Comparison of ENCODE assay signal across 8 cellular contexts in genomic region chr17:81711814-81712467, GRCh38. TPM values are rescaled to one million over a fixed set of nuclear protein-coding genes. Genes with fewer than 3 reads are reported as not detected.
DNase-seq lines count a peak whose midpoint lies in the region; ATAC-seq, FAIRE-seq and TF ChIP-seq lines count a peak whose summit lies in the region.

TSS of gene SLC25A10 (plus strand) at chr17:81712284. CDS start at chr17:81712427, 143 bp downstream.

- no peak for TF ChIP-seq CTCF in A673 (conservative IDR thresholded peaks at IDR 0.05; ENCODE audit: low read depth, low read length)
- no peak; the same call in 1 of the 2 replicates for TF ChIP-seq CTCF in HepG2 (CRISPR knock-in tag; IDR thresholded peaks at IDR 0.05)

- H3K9ac ChIP-seq in HepG2 (ENCODE audit: insufficient read depth, low read depth, low read length) = peak within 1 kb of the TSS; percentile 93

- H3K27ac Mint-ChIP-seq in activated CD4-positive, alpha-beta T cell treated with anti-CD3 and anti-CD28 coated beads, Interleukin-2, amount 10 ng/mL, durations not matched to agents 24 days and 14 days = peak within 1 kb of the TSS; percentile 89

- H3K4me3 ChIP-seq in A673 (ENCODE audit: low read depth, low read length, poor library complexity, severe bottlenecking) = peak within 1 kb of the TSS; percentile 85
- H3K4me3 ChIP-seq in HepG2 (replicated peaks in 1 of 3; ENCODE audit: insufficient read depth in 1 of 3, low read depth in 2 of 3, low read length in 3 of 3) = peak within 1 kb of the TSS; percentile 87 to 95 (median 92)

- H3K27me3 ChIP-seq in A673 (replicated peaks; ENCODE audit: insufficient read depth, low read depth, low read length, poor library complexity) (no peaks in the 10 kb centered on the region), HepG2 (ENCODE audit: control insufficient read depth in 1 of 2, insufficient read depth in 2 of 2, low read length in 2 of 2) (no peaks in the 10 kb centered on the region; a peak in 1 of 5 replicates)

- no peaks in the 10 kb centered on the region for H3K9me3 Mint-ChIP-seq in activated CD4-positive, alpha-beta T cell treated with anti-CD3 and anti-CD28 coated beads, Interleukin-2, amount 10 ng/mL, durations not matched to agents 24 days and 14 days

- DNase-seq in A673 (ENCODE audit: low spot score) (peak; percentile 90), NCI-H524 treated with DMSO at 0.1 percent for 48 hours (lab: John Stamatoyannopoulos, UW) (peak; percentile 27), dedifferentiated amniotic fluid mesenchymal stem cell (ENCODE audit: extremely low spot score) (peak; percentile 22), HepG2 (ENCODE audit: low spot score) (peak; percentile 89)
- peak; percentile 95 for DNase-seq in activated CD4-positive, alpha-beta T cell treated with anti-CD3 and anti-CD28 coated beads, Interleukin-2, amount 10 ng/mL, durations not matched to agents 24 days and 14 days
- peak; percentile 84 to 88 for DNase-seq in stimulated activated CD4-positive, alpha-beta T cell treated with anti-CD3 and anti-CD28 coated beads, Interleukin-2, amount 100 ng/mL, for 24 hours

- under 1% methylated on average over 18 of the region's 89 CpGs for WGBS in HepG2 (ENCODE audit: low lambda C conversion rate)

- peak in 1 of 2 experiments; percentile 45; a peak in 1 of 4 replicates for TF ChIP-seq POLR2A in HepG2 (IDR thresholded peaks at IDR 0.05; ENCODE audit: insufficient read depth in 1 of 2, low read depth in 2 of 2, low read length in 2 of 2)

- no peak within 1 kb of the TSS for H2AFZ ChIP-seq in HepG2 (ENCODE audit: low read length)

- intact Hi-C loops in A673 (cut with micrococcal nuclease; ENCODE audit: unreplicated experiment) (no loop called here), HepG2 (cut with micrococcal nuclease; ENCODE audit: unreplicated experiment) (loop anchor here (1.0 kb wide), 1 partner anchor 9 kb away; the partner anchor contains the start of gene MRPL12)
- intact Hi-C loops in activated CD4-positive, alpha-beta T cell treated with anti-CD3 and anti-CD28 coated beads, Interleukin-2, amount 10 ng/mL, durations not matched to agents 24 days and 14 days (cut with micrococcal nuclease) = loop anchor here (1.0 to 2.0 kb wide), 2 partner anchors 9 to 29 kb away; partner anchors contain the start of genes ARL16 and MRPL12

- H3K79me2 ChIP-seq in HepG2 (ENCODE audit: insufficient read depth, low read length) = peaks cover 31% of the 10 kb centered on the region

- TF ChIP-seq RAD21 in HepG2 (CRISPR knock-in tag; IDR thresholded peaks at IDR 0.05) = peak; percentile 79

- TF ChIP-seq EP300 in HepG2 (IDR thresholded peaks at IDR 0.05; ENCODE audit: low read depth in 2 of 2, low read length in 2 of 2) = peak; percentile 41 to 88; a peak in 2 of 4 replicates
- peak; percentile 97 for TF ChIP-seq EP300 in HepG2 (CRISPR knock-in tag; IDR thresholded peaks at IDR 0.05; ENCODE audit: borderline replicate concordance)

- no peak for FAIRE-seq in HepG2 (lab: Jason Lieb, UNC)

- no peaks in the 10 kb centered on the region for H3K9me3 ChIP-seq in A673 (ENCODE audit: low read depth, low read length, poor library complexity, severe bottlenecking)
- H3K9me3 ChIP-seq in HepG2 (ENCODE audit: low read length) = no peaks in the 10 kb centered on the region

- peaks cover 33% of the 10 kb centered on the region for H3K36me3 ChIP-seq in A673 (ENCODE audit: insufficient read depth, low read length, poor library complexity, severe bottlenecking)
- peaks cover 14 to 36% of the 10 kb centered on the region in 2 experiments for H3K36me3 ChIP-seq in HepG2 (replicated peaks in 1 of 2; ENCODE audit: control insufficient read depth in 1 of 2, insufficient read depth in 2 of 2, low read length in 2 of 2)

- H3K4me1 ChIP-seq in A673 (ENCODE audit: insufficient read depth, low read length, poor library complexity, severe bottlenecking) (peaks cover 19% of the 10 kb centered on the region), HepG2 (ENCODE audit: insufficient read depth, low read length) (peaks cover 32% of the 10 kb centered on the region)

- POLR2A ChIA-PET in A673 (lab: Charles Lee; ENCODE audit: low non-redundant PET) = interaction anchor here (0.6 kb wide), 2 partner anchors 16 to 32 kb away, joined by 5 to 10 read pairs; no protein-coding TSS in a partner anchor
- POLR2A ChIA-PET in HepG2 (lab: Yijun Ruan, JAX) = interaction anchor here (0.6 to 6.3 kb wide), 14 partner anchors 8 to 326 kb away, joined by 3 to 143 read pairs (median 10); partner anchors contain the start of genes ARL16, CCDC137, DCXR and HGS

- H3K27me3 Mint-ChIP-seq in activated CD4-positive, alpha-beta T cell treated with anti-CD3 and anti-CD28 coated beads, Interleukin-2, amount 10 ng/mL, durations not matched to agents 24 days and 14 days = no peaks in the 10 kb centered on the region

- H3K4me1 Mint-ChIP-seq in activated CD4-positive, alpha-beta T cell treated with anti-CD3 and anti-CD28 coated beads, Interleukin-2, amount 10 ng/mL, durations not matched to agents 24 days and 14 days = peaks cover 14% of the 10 kb centered on the region

- BruUV-seq in A673 (replicated peaks; lab: Mats Ljungman, UMichigan) (no TSS peak), HepG2 (replicated peaks; lab: Mats Ljungman, UMichigan) (no TSS peak)

- peaks cover 11% of the 10 kb centered on the region for H3K36me3 Mint-ChIP-seq in activated CD4-positive, alpha-beta T cell treated with anti-CD3 and anti-CD28 coated beads, Interleukin-2, amount 10 ng/mL, durations not matched to agents 24 days and 14 days (ENCODE audit: low read depth)

- H3K4me2 ChIP-seq in HepG2 (ENCODE audit: low read depth, low read length) = peak within 1 kb of the TSS; percentile 96

- CTCF ChIA-PET in A673 (lab: Charles Lee) = interaction anchor here (0.7 kb wide), 1 partner anchor 44 kb away, joined by 6 read pairs; no protein-coding TSS in a partner anchor
- CTCF ChIA-PET in HepG2 (lab: Yijun Ruan, JAX; ENCODE audit: low intra/inter-chr PET ratio, low total read pairs) = no interaction called here

- in situ Hi-C loops in HepG2 (cut with HindIII; ENCODE audit: extremely low pct_ligation_motif_present, low pct_unique_long_range_greater_than_20kb) = no loop called here

- ATAC-seq in GM18861 (IDR thresholded peaks at IDR 0.05; ENCODE audit: unreplicated experiment) = peak; percentile 57
- ATAC-seq in HG03196 (IDR thresholded peaks at IDR 0.05; ENCODE audit: unreplicated experiment) = peak; percentile 45
- ATAC-seq in HepG2 = peak; percentile 56

- H3K4me3 Mint-ChIP-seq in activated CD4-positive, alpha-beta T cell treated with anti-CD3 and anti-CD28 coated beads, Interleukin-2, amount 10 ng/mL, durations not matched to agents 24 days and 14 days = peak within 1 kb of the TSS; percentile 91

- H3K27ac ChIP-seq in A673 (ENCODE audit: low read depth, low read length, poor library complexity, severe bottlenecking) (peak within 1 kb of the TSS; percentile 84), HepG2 (ENCODE audit: extremely low read length, insufficient read depth, low read length) (peak within 1 kb of the TSS; percentile 93)

- no peaks in the 10 kb centered on the region for H4K20me1 ChIP-seq in HepG2 (ENCODE audit: insufficient read depth, low read length)

TF ChIP-seq in HepG2, 621 proteins besides CTCF, POLR2A, EP300 and RAD21 (continues in another document):
- TF ChIP-seq HNF1B (CRISPR knock-in tag; IDR thresholded peaks at IDR 0.05) (peak; percentile 80), NFE2 (CRISPR knock-in tag; IDR thresholded peaks at IDR 0.05) (peak; percentile 46; the same call in 1 of the 2 replicates), GPN1 (CRISPR knock-in tag; IDR thresholded peaks at IDR 0.05; ENCODE audit: borderline replicate concordance) (0 out of 2 replicates have a peak, but pooled peaks have one; percentile 64), ZNF343 (CRISPR knock-in tag; IDR thresholded peaks at IDR 0.05) (peak; percentile 99), ARNT (IDR thresholded peaks at IDR 0.05) (no peak), ZFYVE20 (CRISPR knock-in tag; IDR thresholded peaks at IDR 0.05; ENCODE audit: borderline replicate concordance, low read depth) (peak; percentile 95; the same call in 1 of the 2 replicates)

RNA-seq across cellular contexts. Expression of gene SLC25A10, which starts in this region (rescaled TPM):
- total RNA-seq in A673 (2021) (46.8 and 56.2 TPM in 2 replicates), HepG2 (2016; rRNA removed; fragmentation: Illumina TruSeq; extraction: Trizol) (111 and 140 TPM in 2 replicates)
- 48.6 and 52.7 TPM in 2 replicates for total RNA-seq in activated CD4-positive, alpha-beta T cell treated with anti-CD3 and anti-CD28 coated beads, Interleukin-2, amount 10 ng/mL, durations not matched to agents 24 days and 14 days
- total RNA-seq in HepG2 (2016; cell fraction: cytosol; rRNA removed; fragmentation: Illumina TruSeq; extraction: Trizol; ENCODE audit: low read depth) = 76.5 and 89.9 TPM in 2 replicates
- 100 and 147 TPM in 2 replicates for total RNA-seq in HepG2 (2016; cell fraction: insoluble cytoplasmic fraction; rRNA removed; fragmentation: Illumina TruSeq; extraction: Trizol)
- total RNA-seq in HepG2 (2016; cell fraction: membrane; rRNA removed; fragmentation: Illumina TruSeq; extraction: Trizol) = 143 and 165 TPM in 2 replicates
- total RNA-seq in HepG2 (2016; cell fraction: nucleus; rRNA removed; fragmentation: Illumina TruSeq; extraction: Trizol) = 53.5 and 61.2 TPM in 2 replicates
- 46.5 and 59.7 TPM in 2 replicates for polyA plus RNA-seq in HepG2 (2011; rRNA removed)
- polyA plus RNA-seq in HepG2 (2011; cell fraction: cytosol; rRNA removed) = 37.0 and 59.3 TPM in 2 replicates
- 97.5 and 120 TPM in 2 replicates for polyA plus RNA-seq in HepG2 (2011; cell fraction: nucleus; rRNA removed)
- polyA plus RNA-seq in HepG2 (2012) = 28.3 and 32.0 TPM in 2 replicates
- polyA plus RNA-seq in HepG2 (2016; cell fraction: cytosol; fragmentation: Illumina TruSeq; extraction: Trizol; ENCODE audit: low read depth) = 77.4 and 92.5 TPM in 2 replicates
- polyA plus RNA-seq in HepG2 (2016; cell fraction: insoluble cytoplasmic fraction; fragmentation: Illumina TruSeq; extraction: Trizol; ENCODE audit: low read depth) = 90.7 and 117 TPM in 2 replicates
- 117 and 123 TPM in 2 replicates for polyA plus RNA-seq in HepG2 (2016; cell fraction: membrane; fragmentation: Illumina TruSeq; extraction: Trizol; ENCODE audit: low read depth)
- polyA plus RNA-seq in HepG2 (2016; cell fraction: nucleus; fragmentation: Illumina TruSeq; extraction: Trizol; ENCODE audit: insufficient read depth, low read depth) = 106 and 108 TPM in 2 replicates
- polyA minus RNA-seq in HepG2 (2011; rRNA and poly(A)+ RNA removed; ENCODE audit: low replicate concordance) = 55.9 and 103 TPM in 2 replicates
- 23.3 and 25.9 TPM in 2 replicates for polyA minus RNA-seq in HepG2 (2011; cell fraction: cytosol; rRNA and poly(A)+ RNA removed)
- polyA minus RNA-seq in HepG2 (2011; cell fraction: nucleus; rRNA and poly(A)+ RNA removed) = 32.0 and 34.5 TPM in 2 replicates

Comparison
In these comparisons a context has a peak if more than half of its experiments do, and no peak if none do; other contexts are left out.
1. Peak in every context shown above with its lines: DNase-seq, ATAC-seq, H3K4me3 ChIP-seq and H3K27ac ChIP-seq.
2. DNase-seq: peak in every context shown above with its lines; median percentile 95 in activated CD4-positive, alpha-beta T cell treated with anti-CD3 and anti-CD28 coated beads, Interleukin-2, amount 10 ng/mL, durations not matched to agents 24 days and 14 days; 90 in A673; 89 in HepG2; 86 in stimulated activated CD4-positive, alpha-beta T cell treated with anti-CD3 and anti-CD28 coated beads, Interleukin-2, amount 100 ng/mL, for 24 hours; 27 in NCI-H524 treated with DMSO at 0.1 percent for 48 hours; 22 in dedifferentiated amniotic fluid mesenchymal stem cell.